In the genomic region with DNA sequence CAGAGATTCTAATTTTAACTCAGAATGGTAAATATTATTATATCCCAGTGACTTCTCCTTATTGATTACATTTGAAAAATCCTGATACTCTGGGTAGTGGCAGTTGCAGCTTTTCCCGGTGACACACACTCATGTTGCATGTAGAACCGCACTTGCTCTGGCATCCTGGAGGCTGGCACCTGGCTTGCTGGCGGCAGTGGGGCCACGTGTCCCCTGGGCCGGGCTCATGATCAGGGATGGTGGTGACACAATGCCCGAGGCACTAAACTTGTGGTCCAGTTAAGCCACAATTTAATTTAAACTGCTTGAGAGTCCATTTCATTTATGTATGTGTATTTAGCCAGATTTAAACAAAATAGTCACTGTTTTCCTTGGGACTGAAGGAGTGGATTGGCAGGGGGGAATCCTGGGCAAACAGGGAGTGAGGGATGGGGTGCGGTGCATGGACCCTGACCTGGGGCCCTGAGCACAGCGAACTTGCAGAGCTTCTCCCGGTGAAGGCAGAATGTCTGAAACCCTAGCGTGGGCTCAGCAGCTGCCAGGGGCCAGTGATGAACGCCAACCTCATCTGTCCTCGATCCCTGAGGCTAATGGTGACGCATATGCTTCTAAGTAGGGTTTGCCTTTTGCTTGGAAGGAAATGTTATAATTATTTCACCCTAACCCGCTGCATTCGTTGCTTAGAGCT, we compare ENCODE assay signal across 23 cellular contexts. TPM values are rescaled to one million over a fixed set of nuclear protein-coding genes. Genes with fewer than 3 reads are reported as not detected.
"Had no signal": no experiment of that assay in that cellular context is flagged by ENCODE, and none has a peak within 500 bp of the region (broad histone marks: within the 10 kb centered on the region; RNA-seq: fewer than 3 reads in every experiment).

No MANE protein-coding gene starts in this region.

- H3K4me1 ChIP-seq: ascending aorta, lower lobe of right lung, pancreas, thyroid gland had no signal

- ATAC-seq: activated CD4-positive, CD25-positive, alpha-beta regulatory T cell treated with anti-CD3 and anti-CD28 coated beads, Interleukin-2, amount 50 U/mL, for 24 hours; activated CD8-positive, alpha-beta T cell treated with anti-CD3 and anti-CD28 coated beads for 36 hours; natural killer cell had no signal

- DNase-seq: activated CD4-positive, alpha-beta T cell treated with anti-CD3 and anti-CD28 coated beads, Interleukin-2, amount 10 ng/mL, durations not matched to agents 24 days and 14 days; activated CD8-positive, alpha-beta T cell treated with anti-CD3 and anti-CD28 coated beads for 36 hours; activated gamma-delta T cell treated with Interleukin-2 at 50 U/mL for 16 hours; activated T-cell treated with anti-CD3 and anti-CD28 coated beads, Interleukin-2, amount 50 U/mL, for 1 hour; central memory CD4-positive, alpha-beta T cell; dermis blood vessel endothelial cell; effector CD8-positive, alpha-beta T cell; foreskin melanocyte; kidney; lower lobe of right lung; natural killer cell; right cardiac atrium; stimulated activated CD4-positive, alpha-beta T cell treated with anti-CD3 and anti-CD28 coated beads, Interleukin-1b, Interleukin-23, amount 100 ng/mL, for 48 hours; substantia nigra; thyroid gland had no signal

- H3K4me3 ChIP-seq: ascending aorta, lower lobe of right lung, pancreas, thyroid gland had no signal

- H3K27me3 Mint-ChIP-seq: activated CD8-positive, alpha-beta T cell treated with anti-CD3 and anti-CD28 coated beads for 36 hours; activated naive CD4-positive, alpha-beta T cell treated with anti-CD3 and anti-CD28 coated beads, Interleukin-2, amount 50 U/mL, for 24 hours; stimulated activated naive CD8-positive, alpha-beta T cell treated with anti-CD3 and anti-CD28 coated beads, Interleukin-15, Interleukin-2, amounts not matched to agents 100 ng/mL and 50 ng/mL, for 24 hours had no signal

- H3K27ac Mint-ChIP-seq: activated CD4-positive, alpha-beta T cell treated with anti-CD3 and anti-CD28 coated beads, Interleukin-2, amount 10 ng/mL, durations not matched to agents 24 days and 14 days; activated CD8-positive, alpha-beta T cell treated with anti-CD3 and anti-CD28 coated beads for 36 hours; activated naive CD4-positive, alpha-beta T cell treated with anti-CD3 and anti-CD28 coated beads, Interleukin-2, amount 50 U/mL, for 24 hours; mesothelial cell of epicardium; natural killer cell; stimulated activated naive CD8-positive, alpha-beta T cell treated with anti-CD3 and anti-CD28 coated beads, Interleukin-15, Interleukin-2, amounts not matched to agents 100 ng/mL and 50 ng/mL, for 24 hours had no signal

- H3K9me3 ChIP-seq: ascending aorta, lower lobe of right lung, pancreas, thyroid gland had no signal

- H3K27me3 ChIP-seq: ascending aorta, pancreas, thyroid gland had no signal

- H3K4me3 Mint-ChIP-seq: activated CD4-positive, alpha-beta T cell treated with anti-CD3 and anti-CD28 coated beads, Interleukin-2, amount 10 ng/mL, durations not matched to agents 24 days and 14 days; activated CD8-positive, alpha-beta T cell treated with anti-CD3 and anti-CD28 coated beads for 36 hours; activated naive CD4-positive, alpha-beta T cell treated with anti-CD3 and anti-CD28 coated beads, Interleukin-2, amount 50 U/mL, for 24 hours; mesothelial cell of epicardium; natural killer cell; stimulated activated naive CD8-positive, alpha-beta T cell treated with anti-CD3 and anti-CD28 coated beads, Interleukin-15, Interleukin-2, amounts not matched to agents 100 ng/mL and 50 ng/mL, for 24 hours had no signal

- H3K36me3 ChIP-seq: ascending aorta, lower lobe of right lung, pancreas, thyroid gland had no signal

- H3K36me3 Mint-ChIP-seq: activated naive CD4-positive, alpha-beta T cell treated with anti-CD3 and anti-CD28 coated beads, Interleukin-2, amount 50 U/mL, for 24 hours; mesothelial cell of epicardium; natural killer cell had no signal

- H3K4me1 Mint-ChIP-seq: activated CD4-positive, alpha-beta T cell treated with anti-CD3 and anti-CD28 coated beads, Interleukin-2, amount 10 ng/mL, durations not matched to agents 24 days and 14 days; activated naive CD4-positive, alpha-beta T cell treated with anti-CD3 and anti-CD28 coated beads, Interleukin-2, amount 50 U/mL, for 24 hours; mesothelial cell of epicardium; natural killer cell had no signal

- H3K9me3 Mint-ChIP-seq: activated CD4-positive, alpha-beta T cell treated with anti-CD3 and anti-CD28 coated beads, Interleukin-2, amount 10 ng/mL, durations not matched to agents 24 days and 14 days; natural killer cell had no signal

- H3K27ac ChIP-seq: ascending aorta, lower lobe of right lung, pancreas, thyroid gland had no signal

RNA-seq across cellular contexts. Expression of gene KCNG2, which starts 50.0 kb away (rescaled TPM):
- total RNA-seq: activated CD4-positive, alpha-beta T cell treated with anti-CD3 and anti-CD28 coated beads, Interleukin-2, amount 10 ng/mL, durations not matched to agents 24 days and 14 days; activated CD8-positive, alpha-beta T cell treated with anti-CD3 and anti-CD28 coated beads for 36 hours; ascending aorta; mesothelial cell of epicardium; natural killer cell; pulmonary artery endothelial cell; T-helper 2 cell treated with Interferon-gamma antibody and Interleukin-4, amounts not matched to agents 100 ng/mL and 5 ng/mL, for 36 hours had no signal
- polyA plus RNA-seq: pancreas, right cardiac atrium had no signal
